11 cellular contexts compared by ENCODE assay signal in the genomic region with DNA sequence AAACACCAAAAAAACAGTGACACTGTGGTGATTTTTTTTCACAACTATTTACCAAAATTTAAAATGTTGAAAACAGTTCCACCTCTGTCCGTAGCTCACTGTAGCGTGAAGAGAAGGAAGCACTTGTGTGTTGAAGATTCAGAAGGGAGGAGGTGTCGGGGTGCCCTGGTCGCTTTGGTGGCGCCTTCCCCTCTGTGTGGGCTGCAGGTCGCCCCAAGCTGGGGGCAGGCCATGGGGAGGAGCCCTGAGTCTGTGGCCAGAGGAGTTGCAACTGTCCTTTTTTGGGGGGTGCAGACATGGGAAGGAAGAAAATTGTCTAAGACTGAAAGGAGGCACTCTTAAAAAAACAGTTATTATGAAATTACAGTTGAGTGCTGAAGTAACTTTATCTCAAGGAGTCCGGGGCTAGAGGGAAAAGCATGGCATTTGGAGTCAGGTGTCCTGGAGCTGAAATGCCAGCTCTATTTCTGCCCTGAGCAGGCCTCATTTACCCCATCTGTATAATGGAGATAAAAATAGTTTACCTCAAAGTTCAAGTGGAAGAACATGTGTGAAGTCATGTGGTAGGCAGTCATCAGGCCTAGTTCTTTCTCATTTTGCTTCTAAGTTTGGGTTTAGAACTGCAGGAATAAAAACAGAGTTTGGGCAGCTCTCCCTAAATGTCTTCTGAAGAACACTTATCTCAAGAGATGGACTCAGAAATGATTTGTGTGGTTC.
A peak's percentile ranks its signal among the peaks of the same experiment; 100 is the strongest.
DNase-seq lines count a peak whose midpoint lies in the region; ATAC-seq, FAIRE-seq and TF ChIP-seq lines count a peak whose summit lies in the region.
"Had no signal": no experiment of that assay in that cellular context is flagged by ENCODE, and none has a peak within 500 bp of the region (broad histone marks: within the 10 kb centered on the region; RNA-seq: fewer than 3 reads in every experiment).

No MANE protein-coding gene starts in this region.

- peaks cover 0 to 3% of the 10 kb centered on the region in 2 donors for H3K36me3 ChIP-seq in small intestine (ENCODE audit: control insufficient read depth in 2 of 2, insufficient read depth in 2 of 2, low read length in 2 of 2)
- H3K36me3 ChIP-seq in ovary, result no peaks in the 10 kb centered on the region

- H3K4me3 ChIP-seq in small intestine (ENCODE audit: low read depth in 1 of 2, low read length in 2 of 2) (no peak overlapping the region), ovary (no peak overlapping the region)

- H3K4me3 Mint-ChIP-seq in central memory CD8-positive, alpha-beta T cell, result peak overlapping the region; percentile 41
- H3K4me3 Mint-ChIP-seq: activated CD4-positive, alpha-beta T cell treated with anti-CD3 and anti-CD28 coated beads, Interleukin-2, amount 10 ng/mL, durations not matched to agents 24 days and 14 days had no signal

- no peaks in the 10 kb centered on the region for H3K9me3 Mint-ChIP-seq in central memory CD8-positive, alpha-beta T cell
- H3K9me3 Mint-ChIP-seq: activated CD4-positive, alpha-beta T cell treated with anti-CD3 and anti-CD28 coated beads, Interleukin-2, amount 10 ng/mL, durations not matched to agents 24 days and 14 days had no signal

- H3K27me3 ChIP-seq in small intestine (ENCODE audit: control insufficient read depth in 2 of 2, insufficient read depth in 2 of 2, low read length in 2 of 2) (no peaks in the 10 kb centered on the region), ovary (no peaks in the 10 kb centered on the region)

- 80 to 91% (median 87%) methylated on average over 7 of the region's 7 CpGs for WGBS in small intestine, 3 donors
- 73 to 87% (median 82%) methylated on average over 7 of the region's 7 CpGs for WGBS in ovary, 3 donors

- no peak for TF ChIP-seq POLR2A in ovary (IDR thresholded peaks at IDR 0.05)

- ATAC-seq in GM19467 (IDR thresholded peaks at IDR 0.05; ENCODE audit: unreplicated experiment) (peak; percentile 72), HG03135 (IDR thresholded peaks at IDR 0.05; ENCODE audit: unreplicated experiment) (peak; percentile 81)
- peak; percentile 60 for ATAC-seq in central memory CD8-positive, alpha-beta T cell (replicated peaks; ENCODE audit: extremely low read depth, poor library complexity, severe bottlenecking)

- TF ChIP-seq CTCF in GM10266 (IDR thresholded peaks at IDR 0.05; ENCODE audit: control insufficient read depth, insufficient read depth, low read depth, missing control alignments) (no peak), ovary (IDR thresholded peaks at IDR 0.05) (no peak)

- no peaks in the 10 kb centered on the region for H3K27me3 Mint-ChIP-seq in central memory CD8-positive, alpha-beta T cell
- H3K27me3 Mint-ChIP-seq: activated CD4-positive, alpha-beta T cell treated with anti-CD3 and anti-CD28 coated beads, Interleukin-2, amount 10 ng/mL, durations not matched to agents 24 days and 14 days had no signal

- peak overlapping the region; percentile 93 for H3K27ac Mint-ChIP-seq in central memory CD8-positive, alpha-beta T cell (ENCODE audit: low read depth)
- H3K27ac Mint-ChIP-seq: activated CD4-positive, alpha-beta T cell treated with anti-CD3 and anti-CD28 coated beads, Interleukin-2, amount 10 ng/mL, durations not matched to agents 24 days and 14 days had no signal

- TF ChIP-seq EP300 in ovary (IDR thresholded peaks at IDR 0.05), result no peak

- intact Hi-C loops in ovary (cut with DNase I), result no loop called here

- no peak overlapping the region for H3K27ac ChIP-seq in small intestine (ENCODE audit: low read depth in 1 of 2, low read length in 1 of 2)
- no peak overlapping the region for H3K27ac ChIP-seq in ovary

- no peaks in the 10 kb centered on the region for H3K4me1 ChIP-seq in small intestine (ENCODE audit: control insufficient read depth in 2 of 2, insufficient read depth in 1 of 2, low read depth in 1 of 2, low read length in 1 of 2)
- H3K4me1 ChIP-seq in ovary (ENCODE audit: insufficient read depth), result peaks cover 3% of the 10 kb centered on the region

- peaks cover 37% of the 10 kb centered on the region for H3K4me1 Mint-ChIP-seq in central memory CD8-positive, alpha-beta T cell

- no peak for FAIRE-seq in small intestine (lab: Jason Lieb, UNC)
- FAIRE-seq: colon had no signal

- H3K36me3 Mint-ChIP-seq in central memory CD8-positive, alpha-beta T cell (ENCODE audit: insufficient read depth), result peaks cover 12% of the 10 kb centered on the region

- DNase-seq in GM10266 (ENCODE audit: extremely low spot score), result peak; percentile 60
- no peak for DNase-seq in central memory CD8-positive, alpha-beta T cell (ENCODE audit: low spot score in 2 of 2)
- no peak for DNase-seq in DMS153 treated with DMSO at 0.1 percent for 48 hours (lab: John Stamatoyannopoulos, UW; ENCODE audit: unreplicated experiment)
- DNase-seq in small intestine, result no peak
- DNase-seq in activated CD8-positive, alpha-beta memory T cell treated with anti-CD3 and anti-CD28 coated beads, Interleukin-2, amount 50 U/mL, for 48 hours, result no peak
- no peak for DNase-seq in ovary
- DNase-seq: activated CD4-positive, alpha-beta T cell treated with anti-CD3 and anti-CD28 coated beads, Interleukin-2, amount 10 ng/mL, durations not matched to agents 24 days and 14 days; DMS 273 treated with DMSO at 0.1 percent for 48 hours had no signal

- no peaks in the 10 kb centered on the region for H3K9me3 ChIP-seq in small intestine (ENCODE audit: control insufficient read depth, low read depth)
- H3K9me3 ChIP-seq in ovary, result no peaks in the 10 kb centered on the region
